8 cellular contexts compared by ENCODE assay signal in the genomic region with DNA sequence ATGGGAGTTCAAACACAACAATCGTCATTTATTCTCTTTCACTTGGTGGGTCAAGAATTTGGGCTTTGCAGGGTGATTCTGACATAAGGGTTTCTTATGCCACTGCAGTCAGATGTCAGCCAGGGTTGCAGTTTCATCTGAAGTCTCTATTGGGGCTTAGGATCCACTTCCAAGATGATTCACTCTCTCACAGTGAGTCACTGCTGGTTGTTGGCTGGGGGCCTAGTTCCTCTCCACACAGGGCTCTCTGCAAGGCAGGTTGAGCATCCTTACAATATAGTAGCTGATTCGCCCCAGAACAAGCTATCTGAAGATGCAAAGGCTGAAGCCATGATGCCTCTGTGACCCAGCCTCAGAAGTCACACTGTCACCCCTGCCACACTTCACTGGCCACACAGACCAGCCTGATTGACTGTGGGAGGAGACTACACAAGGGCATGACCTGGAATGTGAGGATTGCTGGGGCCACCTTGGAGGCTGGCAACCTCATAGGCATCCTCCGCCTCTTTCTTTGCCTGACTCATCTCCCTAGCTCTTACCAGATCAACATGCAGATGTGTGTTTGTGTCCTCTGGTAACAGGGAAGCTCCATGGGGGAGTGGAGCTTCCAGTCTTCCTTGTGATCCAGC. TPM values are rescaled to one million over a fixed set of nuclear protein-coding genes. Genes with fewer than 3 reads are reported as not detected.
A peak's percentile ranks its signal among the peaks of the same experiment; 100 is the strongest.
DNase-seq lines count a peak whose midpoint lies in the region; ATAC-seq and TF ChIP-seq lines count a peak whose summit lies in the region.

No MANE protein-coding gene starts in this region.

- TF ChIP-seq CTCF in omental fat pad (IDR thresholded peaks at IDR 0.05): no peak

- peaks cover 42 to 58% (median 53%) of the 10 kb centered on the region in 3 donors for H3K4me1 Mint-ChIP-seq in naive B cell

- H3K27ac Mint-ChIP-seq in naive B cell: peak overlapping the region in 4 of 6 donors; percentile 67 to 97 (median 80)

- no peak overlapping the region for H3K4me3 ChIP-seq in adipocyte (ENCODE audit: low read length)
- no peak overlapping the region for H3K4me3 ChIP-seq in HAP-1

- no peak overlapping the region for H3K9ac ChIP-seq in adipocyte (ENCODE audit: low read length)

- H3K27me3 Mint-ChIP-seq in naive B cell: no peaks in the 10 kb centered on the region

- H3K4me3 Mint-ChIP-seq in naive B cell: no peak overlapping the region

- DNase-seq in COLO829 (ENCODE audit: low spot score) (peak; percentile 44), OCI-M1 (lab: John Stamatoyannopoulos, UW) (peak; percentile 23), adipocyte (ENCODE audit: low read depth) (peak; percentile 57), naive B cell (no peak), HAP-1 (ENCODE audit: low spot score in 2 of 2) (no peak), NCI-H146 (lab: John Stamatoyannopoulos, UW) (no peak), omental fat pad (ENCODE audit: low spot score) (no peak), NCI-H774 (lab: John Stamatoyannopoulos, UW) (no peak)

- ATAC-seq in naive B cell (ENCODE audit: low read depth in 2 of 2) (no peak), omental fat pad (ENCODE audit: low FRiP score) (no peak)

- in situ Hi-C loops in HAP-1 (cut with MboI; ENCODE audit: low sequenced_read_pairs): no loop called here

- no peaks in the 10 kb centered on the region for H3K9me3 Mint-ChIP-seq in naive B cell

- H3K27me3 ChIP-seq in adipocyte (replicated peaks; ENCODE audit: control insufficient read depth, insufficient read depth, low read length) (no peaks in the 10 kb centered on the region), HAP-1 (ENCODE audit: low read depth) (no peaks in the 10 kb centered on the region)

- peaks cover 0 to 4% of the 10 kb centered on the region in 2 donors for H3K36me3 Mint-ChIP-seq in naive B cell

- H3K4me1 ChIP-seq in adipocyte (ENCODE audit: control insufficient read depth, insufficient read depth, low read length): no peaks in the 10 kb centered on the region
- peaks cover 4% of the 10 kb centered on the region; the same call in 1 of the 2 replicates for H3K4me1 ChIP-seq in HAP-1

- H3K36me3 ChIP-seq in adipocyte (ENCODE audit: control insufficient read depth, insufficient read depth, low read length, severe bottlenecking) (no peaks in the 10 kb centered on the region), HAP-1 (replicated peaks) (no peaks in the 10 kb centered on the region; the same call in 1 of the 2 replicates)

- peaks cover 22% of the 10 kb centered on the region for H3K9me3 ChIP-seq in adipocyte (ENCODE audit: control insufficient read depth, low read length)
- H3K9me3 ChIP-seq in HAP-1: no peaks in the 10 kb centered on the region

RNA-seq across cellular contexts. Expression of a gene that starts 4.5 kb away (rescaled TPM):
- 10 to 100 TPM; 18.4 to 37.3 (median 27.4) TPM for polyA plus RNA-seq in naive B cell (ENCODE audit: low read depth in 6 of 6)
- 10 to 100 TPM; 45.7 to 76.5 (median 57.9) TPM for total RNA-seq in omental fat pad

RNA-seq across cellular contexts. Expression of a gene that starts 33.1 kb away (rescaled TPM):
- 10 to 100 TPM; 35.3 to 70.1 (median 52.5) TPM for polyA plus RNA-seq in naive B cell (ENCODE audit: low read depth in 6 of 6)
- 10 to 100 TPM in 2 of 4 donors, 1 to 10 TPM in 2; 6.8 to 24.2 (median 12.8) TPM for total RNA-seq in omental fat pad

RNA-seq across cellular contexts. Expression of a gene that starts 42.5 kb away (rescaled TPM):
- 10 to 100 TPM in 1 of 6 donors, 1 to 10 TPM in 5; 4.3 to 14.2 (median 7.1) TPM for polyA plus RNA-seq in naive B cell (ENCODE audit: low read depth in 6 of 6)
- 100 to 1,000 TPM in 2 of 4 donors, 10 to 100 TPM in 2; 63.3 to 137 (median 104) TPM for total RNA-seq in omental fat pad

Comparison
In these comparisons a context has a peak if more than half of its experiments do, and no peak if none do; other contexts are left out.
1. DNase-seq: peak in COLO829 (single experiment), OCI-M1 (single experiment) and adipocyte (single experiment); none in naive B cell (single experiment), HAP-1 (0 of 2), NCI-H146 (single experiment), omental fat pad (single experiment) and NCI-H774 (single experiment).